ENCODE assay signal across 11 cellular contexts in the genomic region with DNA sequence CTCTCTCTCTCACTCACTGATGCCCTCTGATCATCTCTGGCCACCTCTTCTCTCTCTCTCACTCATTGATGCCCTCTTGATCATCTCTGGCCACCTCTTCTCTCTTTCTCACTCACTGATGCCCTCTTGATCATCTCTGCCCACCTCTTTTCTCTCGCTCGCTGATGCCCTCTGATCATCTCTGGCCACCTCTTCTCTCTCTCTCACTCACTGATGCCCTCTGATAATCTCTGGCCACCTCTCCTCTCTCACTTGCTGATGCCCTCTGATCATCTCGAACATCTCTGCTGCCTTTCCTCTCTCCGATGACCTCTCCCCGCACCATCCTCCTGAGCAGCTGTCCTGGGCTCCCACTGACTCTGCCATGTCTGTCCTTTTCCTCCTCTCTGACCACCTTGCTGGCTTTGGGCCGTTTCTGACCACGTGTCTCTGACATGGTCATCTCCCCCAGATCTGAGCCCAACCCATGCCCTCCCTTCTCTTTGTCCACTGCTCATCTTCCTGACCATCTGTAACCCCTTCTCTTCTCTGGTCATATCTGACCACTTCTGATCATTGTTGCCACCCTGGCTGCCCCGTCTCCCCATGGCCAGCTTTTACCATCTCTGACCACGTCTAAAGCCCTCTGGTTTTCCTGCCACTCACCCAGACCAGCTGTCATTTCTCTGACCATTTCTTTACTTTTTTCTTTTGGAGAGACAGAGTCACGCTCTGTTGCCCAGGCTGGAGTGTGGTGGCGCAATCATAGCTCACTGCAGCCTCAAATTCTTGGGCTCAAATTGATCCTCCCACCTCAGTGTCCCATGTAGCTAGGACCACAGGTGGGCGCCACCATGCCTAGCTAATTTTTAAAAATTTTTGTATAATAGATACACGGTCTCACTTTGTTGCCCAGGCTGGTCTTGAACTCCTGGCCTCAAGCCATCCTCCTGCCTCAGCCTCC. TPM values are rescaled to one million over a fixed set of nuclear protein-coding genes. Genes with fewer than 3 reads are reported as not detected.
DNase-seq lines count a peak whose midpoint lies in the region; ATAC-seq, FAIRE-seq and TF ChIP-seq lines count a peak whose summit lies in the region.
"Had no signal": no experiment of that assay in that cellular context is flagged by ENCODE, and none has a peak within 500 bp of the region (broad histone marks: within the 10 kb centered on the region; RNA-seq: fewer than 3 reads in every experiment).

No MANE protein-coding gene starts in this region.

- FAIRE-seq in HepG2 (lab: Jason Lieb, UNC) (no peak), urothelium cell line (lab: Jason Lieb, UNC) (peak; percentile 32)

- no peak for TF ChIP-seq CTCF in HepG2 (CRISPR knock-in tag; IDR thresholded peaks at IDR 0.05)

- no peaks in the 10 kb centered on the region for H3K9me3 Mint-ChIP-seq in stimulated activated naive CD8-positive, alpha-beta T cell treated with anti-CD3 and anti-CD28 coated beads, Interleukin-15, Interleukin-2, amounts not matched to agents 100 ng/mL and 50 ng/mL, for 24 hours

- no peak for TF ChIP-seq POLR2A in HepG2 (IDR thresholded peaks at IDR 0.05; ENCODE audit: insufficient read depth in 1 of 2, low read depth in 2 of 2, low read length in 2 of 2)

- H3K4me3 ChIP-seq in adipocyte (ENCODE audit: low read length), result peak overlapping the region; percentile 89
- peak overlapping the region; percentile 7 to 74 (median 16); a peak in 3 of 6 replicates for H3K4me3 ChIP-seq in HepG2 (replicated peaks in 1 of 3; ENCODE audit: insufficient read depth in 1 of 3, low read depth in 2 of 3, low read length in 3 of 3)

- no peak for TF ChIP-seq EP300 in HepG2 (IDR thresholded peaks at IDR 0.05; ENCODE audit: low read depth in 2 of 2, low read length in 2 of 2)
- TF ChIP-seq EP300 in HepG2 (CRISPR knock-in tag; IDR thresholded peaks at IDR 0.05; ENCODE audit: borderline replicate concordance), result no peak

- no peak overlapping the region for H3K27ac Mint-ChIP-seq in stimulated activated naive CD8-positive, alpha-beta T cell treated with anti-CD3 and anti-CD28 coated beads, Interleukin-15, Interleukin-2, amounts not matched to agents 100 ng/mL and 50 ng/mL, for 24 hours

- H4K20me1 ChIP-seq in HepG2 (ENCODE audit: insufficient read depth, low read length), result 0 out of 2 replicates have a peak, but pooled peaks cover 8% of the 10 kb centered on the region

- no peaks in the 10 kb centered on the region for H3K27me3 Mint-ChIP-seq in stimulated activated naive CD8-positive, alpha-beta T cell treated with anti-CD3 and anti-CD28 coated beads, Interleukin-15, Interleukin-2, amounts not matched to agents 100 ng/mL and 50 ng/mL, for 24 hours

- intact Hi-C loops in HepG2 (cut with micrococcal nuclease; ENCODE audit: unreplicated experiment), result loop anchor here (5.0 kb wide), 1 partner anchor 36 kb away; the partner anchor contains the start of genes HCST and NFKBID

- no peaks in the 10 kb centered on the region for H3K79me2 ChIP-seq in HepG2 (ENCODE audit: insufficient read depth, low read length)

- no peak for ATAC-seq in stimulated activated naive CD8-positive, alpha-beta T cell treated with anti-CD3 and anti-CD28 coated beads, Interleukin-15, Interleukin-2, amounts not matched to agents 100 U/mL and 50 U/mL, for 24 hours
- ATAC-seq in HepG2, result no peak
- ATAC-seq in GM21717 (IDR thresholded peaks at IDR 0.05; ENCODE audit: unreplicated experiment), result no peak

- POLR2A ChIA-PET in HepG2 (lab: Yijun Ruan, JAX), result no interaction called here

- no peaks in the 10 kb centered on the region for H3K36me3 ChIP-seq in adipocyte (ENCODE audit: control insufficient read depth, insufficient read depth, low read length, severe bottlenecking)
- H3K36me3 ChIP-seq in HepG2 (replicated peaks in 1 of 2; ENCODE audit: control insufficient read depth in 1 of 2, insufficient read depth in 2 of 2, low read length in 2 of 2), result no peaks in the 10 kb centered on the region; a peak in 1 of 5 replicates

- in situ Hi-C loops in HepG2 (cut with HindIII; ENCODE audit: extremely low pct_ligation_motif_present, low pct_unique_long_range_greater_than_20kb), result loop anchor here (10.0 kb wide), 1 partner anchor 54 kb away; no protein-coding TSS in a partner anchor

- peak overlapping the region; percentile 84 for H3K4me2 ChIP-seq in HepG2 (ENCODE audit: low read depth, low read length)

- H3K9me3 ChIP-seq in adipocyte (ENCODE audit: control insufficient read depth, low read length) (no peaks in the 10 kb centered on the region), HepG2 (ENCODE audit: low read length) (no peaks in the 10 kb centered on the region)
- H3K9me3 ChIP-seq: thyroid gland had no signal

- WGBS in HepG2 (ENCODE audit: low lambda C conversion rate), result 73% methylated on average over 13 of the region's 13 CpGs

- CTCF ChIA-PET in HepG2 (lab: Yijun Ruan, JAX; ENCODE audit: low intra/inter-chr PET ratio, low total read pairs), result no interaction called here

- no peaks in the 10 kb centered on the region for H3K36me3 Mint-ChIP-seq in stimulated activated naive CD8-positive, alpha-beta T cell treated with anti-CD3 and anti-CD28 coated beads, Interleukin-15, Interleukin-2, amounts not matched to agents 100 ng/mL and 50 ng/mL, for 24 hours (ENCODE audit: low read depth)

- H3K27me3 ChIP-seq in adipocyte (replicated peaks; ENCODE audit: control insufficient read depth, insufficient read depth, low read length) (no peaks in the 10 kb centered on the region), HepG2 (ENCODE audit: control insufficient read depth in 1 of 2, insufficient read depth in 2 of 2, low read length in 2 of 2) (no peaks in the 10 kb centered on the region; a peak in 1 of 5 replicates)
- H3K27me3 ChIP-seq: thyroid gland had no signal

- no peak for TF ChIP-seq RAD21 in HepG2 (CRISPR knock-in tag; IDR thresholded peaks at IDR 0.05)

- no TSS peak for BruUV-seq in HepG2 (replicated peaks; lab: Mats Ljungman, UMichigan)

- no peak overlapping the region for H3K27ac ChIP-seq in HepG2 (ENCODE audit: extremely low read length, insufficient read depth, low read length)
- H3K27ac ChIP-seq: thyroid gland had no signal

- peak overlapping the region; percentile 73 for H3K4me3 Mint-ChIP-seq in stimulated activated naive CD8-positive, alpha-beta T cell treated with anti-CD3 and anti-CD28 coated beads, Interleukin-15, Interleukin-2, amounts not matched to agents 100 ng/mL and 50 ng/mL, for 24 hours

- peaks cover 24% of the 10 kb centered on the region for H3K4me1 Mint-ChIP-seq in stimulated activated naive CD8-positive, alpha-beta T cell treated with anti-CD3 and anti-CD28 coated beads, Interleukin-15, Interleukin-2, amounts not matched to agents 100 ng/mL and 50 ng/mL, for 24 hours (ENCODE audit: low read depth)

- peaks cover 25% of the 10 kb centered on the region for H3K4me1 ChIP-seq in adipocyte (ENCODE audit: control insufficient read depth, insufficient read depth, low read length)
- peaks cover 44% of the 10 kb centered on the region for H3K4me1 ChIP-seq in HepG2 (ENCODE audit: insufficient read depth, low read length)

- H3K9ac ChIP-seq in adipocyte (ENCODE audit: low read length) (no peak overlapping the region), HepG2 (ENCODE audit: insufficient read depth, low read depth, low read length) (peak overlapping the region; percentile 79; the same call in 1 of the 2 replicates)

- H2AFZ ChIP-seq in HepG2 (ENCODE audit: low read length), result no peak overlapping the region

- DNase-seq in stimulated activated naive CD8-positive, alpha-beta T cell treated with anti-CD3 and anti-CD28 coated beads, Interleukin-15, Interleukin-2, amounts not matched to agents 100 U/mL and 50 U/mL, for 24 hours, result no peak
- DNase-seq in adipocyte (ENCODE audit: low read depth), result no peak
- DNase-seq in HepG2 (ENCODE audit: low spot score), result no peak
- no peak for DNase-seq in urothelium cell line (ENCODE audit: low spot score)
- DNase-seq in amygdala (lab: John Stamatoyannopoulos, UW), result no peak
- DNase-seq in hepatic stellate cell (ENCODE audit: low spot score), result no peak
- DNase-seq: hippocampal formation, SHP77 treated with DMSO at 0.1 percent for 48 hours, thyroid gland had no signal

RNA-seq across cellular contexts. Expression of gene LRFN3, which starts 2.4 kb away (rescaled TPM):
- 1.1 and 1.6 TPM in 2 replicates for total RNA-seq in HepG2 (2016; rRNA removed; fragmentation: Illumina TruSeq; extraction: Trizol)
- 0.40 and 0.79 TPM in 2 replicates for total RNA-seq in HepG2 (2016; cell fraction: cytosol; rRNA removed; fragmentation: Illumina TruSeq; extraction: Trizol; ENCODE audit: low read depth)
- 0.77 and 1.4 TPM in 2 replicates for total RNA-seq in HepG2 (2016; cell fraction: insoluble cytoplasmic fraction; rRNA removed; fragmentation: Illumina TruSeq; extraction: Trizol)
- 3.2 and 3.3 TPM in 2 replicates for total RNA-seq in HepG2 (2016; cell fraction: membrane; rRNA removed; fragmentation: Illumina TruSeq; extraction: Trizol)
- 1.0 and 1.3 TPM in 2 replicates for total RNA-seq in HepG2 (2016; cell fraction: nucleus; rRNA removed; fragmentation: Illumina TruSeq; extraction: Trizol)
- 0.74 and 0.91 TPM in 2 replicates for polyA plus RNA-seq in HepG2 (2011; rRNA removed)
- polyA plus RNA-seq in HepG2 (2011; cell fraction: cytosol; rRNA removed), result 0.47 and 0.78 TPM in 2 replicates
- polyA plus RNA-seq in HepG2 (2011; cell fraction: nucleus; rRNA removed), result 3.4 TPM in 2 replicates
- polyA plus RNA-seq in HepG2 (2012), result 2.5 and 3.6 TPM in 2 replicates
- polyA plus RNA-seq in HepG2 (2016; cell fraction: cytosol; fragmentation: Illumina TruSeq; extraction: Trizol; ENCODE audit: low read depth), result 2.6 TPM in 2 replicates
- polyA plus RNA-seq in HepG2 (2016; cell fraction: insoluble cytoplasmic fraction; fragmentation: Illumina TruSeq; extraction: Trizol; ENCODE audit: low read depth), result 4.2 and 5.4 TPM in 2 replicates
- 8.0 and 8.2 TPM in 2 replicates for polyA plus RNA-seq in HepG2 (2016; cell fraction: membrane; fragmentation: Illumina TruSeq; extraction: Trizol; ENCODE audit: low read depth)
- polyA plus RNA-seq in HepG2 (2016; cell fraction: nucleus; fragmentation: Illumina TruSeq; extraction: Trizol; ENCODE audit: insufficient read depth, low read depth), result 3.9 and 5.6 TPM in 2 replicates
- polyA minus RNA-seq in HepG2 (2011; rRNA and poly(A)+ RNA removed; ENCODE audit: low replicate concordance), result 1.2 and 2.4 TPM in 2 replicates
- 2.5 and 3.3 TPM in 2 replicates for polyA minus RNA-seq in HepG2 (2011; cell fraction: cytosol; rRNA and poly(A)+ RNA removed)
- 1.8 and 3.2 TPM in 2 replicates for polyA minus RNA-seq in HepG2 (2011; cell fraction: nucleus; rRNA and poly(A)+ RNA removed)

RNA-seq across cellular contexts. Expression of gene TYROBP, which starts 30.5 kb away (rescaled TPM):
- total RNA-seq in HepG2 (2016; rRNA removed; fragmentation: Illumina TruSeq; extraction: Trizol), result not detected in 2 replicates
- total RNA-seq in HepG2 (2016; cell fraction: cytosol; rRNA removed; fragmentation: Illumina TruSeq; extraction: Trizol; ENCODE audit: low read depth), result not detected in 2 replicates
- total RNA-seq in HepG2 (2016; cell fraction: insoluble cytoplasmic fraction; rRNA removed; fragmentation: Illumina TruSeq; extraction: Trizol), result not detected in 2 replicates
- not detected in 2 replicates for total RNA-seq in HepG2 (2016; cell fraction: membrane; rRNA removed; fragmentation: Illumina TruSeq; extraction: Trizol)
- total RNA-seq in HepG2 (2016; cell fraction: nucleus; rRNA removed; fragmentation: Illumina TruSeq; extraction: Trizol), result not detected in 2 replicates
- 0.20 TPM in 1 of 2 replicates, not detected in the other for polyA plus RNA-seq in HepG2 (2011; rRNA removed)
- not detected in 2 replicates for polyA plus RNA-seq in HepG2 (2011; cell fraction: cytosol; rRNA removed)
- not detected in 2 replicates for polyA plus RNA-seq in HepG2 (2011; cell fraction: nucleus; rRNA removed)
- not detected in 2 replicates for polyA plus RNA-seq in HepG2 (2012)
- not detected in 2 replicates for polyA plus RNA-seq in HepG2 (2016; cell fraction: cytosol; fragmentation: Illumina TruSeq; extraction: Trizol; ENCODE audit: low read depth)
- not detected in 2 replicates for polyA plus RNA-seq in HepG2 (2016; cell fraction: insoluble cytoplasmic fraction; fragmentation: Illumina TruSeq; extraction: Trizol; ENCODE audit: low read depth)
- not detected in 2 replicates for polyA plus RNA-seq in HepG2 (2016; cell fraction: membrane; fragmentation: Illumina TruSeq; extraction: Trizol; ENCODE audit: low read depth)
- not detected in 2 replicates for polyA plus RNA-seq in HepG2 (2016; cell fraction: nucleus; fragmentation: Illumina TruSeq; extraction: Trizol; ENCODE audit: insufficient read depth, low read depth)
- polyA minus RNA-seq in HepG2 (2011; rRNA and poly(A)+ RNA removed; ENCODE audit: low replicate concordance), result not detected in 2 replicates
- not detected in 2 replicates for polyA minus RNA-seq in HepG2 (2011; cell fraction: cytosol; rRNA and poly(A)+ RNA removed)
- polyA minus RNA-seq in HepG2 (2011; cell fraction: nucleus; rRNA and poly(A)+ RNA removed), result not detected in 2 replicates

RNA-seq across cellular contexts. Expression of gene HCST, which starts 36.2 kb away (rescaled TPM):
- total RNA-seq in HepG2 (2016; rRNA removed; fragmentation: Illumina TruSeq; extraction: Trizol), result 0.24 TPM in 1 of 2 replicates, not detected in the other
- total RNA-seq in HepG2 (2016; cell fraction: cytosol; rRNA removed; fragmentation: Illumina TruSeq; extraction: Trizol; ENCODE audit: low read depth), result 0.79 TPM in 1 of 2 replicates, not detected in the other
- total RNA-seq in HepG2 (2016; cell fraction: insoluble cytoplasmic fraction; rRNA removed; fragmentation: Illumina TruSeq; extraction: Trizol), result not detected in 2 replicates
- 0.65 TPM in 1 of 2 replicates, not detected in the other for total RNA-seq in HepG2 (2016; cell fraction: membrane; rRNA removed; fragmentation: Illumina TruSeq; extraction: Trizol)
- total RNA-seq in HepG2 (2016; cell fraction: nucleus; rRNA removed; fragmentation: Illumina TruSeq; extraction: Trizol), result not detected in 2 replicates
- 1.2 and 2.3 TPM in 2 replicates for polyA plus RNA-seq in HepG2 (2011; rRNA removed)
- polyA plus RNA-seq in HepG2 (2011; cell fraction: cytosol; rRNA removed), result 2.2 TPM in 2 replicates
- polyA plus RNA-seq in HepG2 (2011; cell fraction: nucleus; rRNA removed), result 0.64 and 0.72 TPM in 2 replicates
- polyA plus RNA-seq in HepG2 (2012), result 0.37 and 0.60 TPM in 2 replicates
- polyA plus RNA-seq in HepG2 (2016; cell fraction: cytosol; fragmentation: Illumina TruSeq; extraction: Trizol; ENCODE audit: low read depth), result 0.61 TPM in 1 of 2 replicates, not detected in the other
- polyA plus RNA-seq in HepG2 (2016; cell fraction: insoluble cytoplasmic fraction; fragmentation: Illumina TruSeq; extraction: Trizol; ENCODE audit: low read depth), result not detected in 2 replicates
- polyA plus RNA-seq in HepG2 (2016; cell fraction: membrane; fragmentation: Illumina TruSeq; extraction: Trizol; ENCODE audit: low read depth), result not detected in 2 replicates
- polyA plus RNA-seq in HepG2 (2016; cell fraction: nucleus; fragmentation: Illumina TruSeq; extraction: Trizol; ENCODE audit: insufficient read depth, low read depth), result 1.6 TPM in 2 replicates
- 0.77 and 4.2 TPM in 2 replicates for polyA minus RNA-seq in HepG2 (2011; rRNA and poly(A)+ RNA removed; ENCODE audit: low replicate concordance)
- polyA minus RNA-seq in HepG2 (2011; cell fraction: cytosol; rRNA and poly(A)+ RNA removed), result not detected in 2 replicates
- polyA minus RNA-seq in HepG2 (2011; cell fraction: nucleus; rRNA and poly(A)+ RNA removed), result not detected in 2 replicates

RNA-seq across cellular contexts. Expression of gene NFKBID, which starts 38.2 kb away (rescaled TPM):
- total RNA-seq in HepG2 (2016; rRNA removed; fragmentation: Illumina TruSeq; extraction: Trizol), result 0.38 and 2.1 TPM in 2 replicates
- 1.1 and 1.7 TPM in 2 replicates for total RNA-seq in HepG2 (2016; cell fraction: cytosol; rRNA removed; fragmentation: Illumina TruSeq; extraction: Trizol; ENCODE audit: low read depth)
- total RNA-seq in HepG2 (2016; cell fraction: insoluble cytoplasmic fraction; rRNA removed; fragmentation: Illumina TruSeq; extraction: Trizol), result 0.33 and 1.8 TPM in 2 replicates
- 0.87 and 2.1 TPM in 2 replicates for total RNA-seq in HepG2 (2016; cell fraction: membrane; rRNA removed; fragmentation: Illumina TruSeq; extraction: Trizol)
- 1.2 and 3.4 TPM in 2 replicates for total RNA-seq in HepG2 (2016; cell fraction: nucleus; rRNA removed; fragmentation: Illumina TruSeq; extraction: Trizol)
- polyA plus RNA-seq in HepG2 (2011; rRNA removed), result 1.6 and 2.3 TPM in 2 replicates
- polyA plus RNA-seq in HepG2 (2011; cell fraction: cytosol; rRNA removed), result 0.45 and 0.74 TPM in 2 replicates
- polyA plus RNA-seq in HepG2 (2011; cell fraction: nucleus; rRNA removed), result 13.5 and 15.3 TPM in 2 replicates
- 0.69 and 1.1 TPM in 2 replicates for polyA plus RNA-seq in HepG2 (2012)
- 1.3 and 1.8 TPM in 2 replicates for polyA plus RNA-seq in HepG2 (2016; cell fraction: cytosol; fragmentation: Illumina TruSeq; extraction: Trizol; ENCODE audit: low read depth)
- polyA plus RNA-seq in HepG2 (2016; cell fraction: insoluble cytoplasmic fraction; fragmentation: Illumina TruSeq; extraction: Trizol; ENCODE audit: low read depth), result 0.28 and 0.74 TPM in 2 replicates
- 0.70 and 1.0 TPM in 2 replicates for polyA plus RNA-seq in HepG2 (2016; cell fraction: membrane; fragmentation: Illumina TruSeq; extraction: Trizol; ENCODE audit: low read depth)
- 6.4 and 8.2 TPM in 2 replicates for polyA plus RNA-seq in HepG2 (2016; cell fraction: nucleus; fragmentation: Illumina TruSeq; extraction: Trizol; ENCODE audit: insufficient read depth, low read depth)
- 8.6 and 15.8 TPM in 2 replicates for polyA minus RNA-seq in HepG2 (2011; rRNA and poly(A)+ RNA removed; ENCODE audit: low replicate concordance)
- 2.5 TPM in 1 of 2 replicates, not detected in the other for polyA minus RNA-seq in HepG2 (2011; cell fraction: cytosol; rRNA and poly(A)+ RNA removed)
- polyA minus RNA-seq in HepG2 (2011; cell fraction: nucleus; rRNA and poly(A)+ RNA removed), result 7.7 and 8.0 TPM in 2 replicates

RNA-seq across cellular contexts. Expression of gene SDHAF1, which starts 56.4 kb away (rescaled TPM):
- total RNA-seq in HepG2 (2016; rRNA removed; fragmentation: Illumina TruSeq; extraction: Trizol), result 21.0 and 22.8 TPM in 2 replicates
- 10.6 and 12.2 TPM in 2 replicates for total RNA-seq in HepG2 (2016; cell fraction: cytosol; rRNA removed; fragmentation: Illumina TruSeq; extraction: Trizol; ENCODE audit: low read depth)
- 20.9 and 21.2 TPM in 2 replicates for total RNA-seq in HepG2 (2016; cell fraction: insoluble cytoplasmic fraction; rRNA removed; fragmentation: Illumina TruSeq; extraction: Trizol)
- 21.9 and 24.8 TPM in 2 replicates for total RNA-seq in HepG2 (2016; cell fraction: membrane; rRNA removed; fragmentation: Illumina TruSeq; extraction: Trizol)
- 10.8 and 12.0 TPM in 2 replicates for total RNA-seq in HepG2 (2016; cell fraction: nucleus; rRNA removed; fragmentation: Illumina TruSeq; extraction: Trizol)
- polyA plus RNA-seq in HepG2 (2011; rRNA removed), result 17.8 and 18.7 TPM in 2 replicates
- 24.1 and 32.9 TPM in 2 replicates for polyA plus RNA-seq in HepG2 (2011; cell fraction: cytosol; rRNA removed)
- 16.2 and 17.2 TPM in 2 replicates for polyA plus RNA-seq in HepG2 (2011; cell fraction: nucleus; rRNA removed)
- polyA plus RNA-seq in HepG2 (2012), result 11.8 and 14.9 TPM in 2 replicates
- polyA plus RNA-seq in HepG2 (2016; cell fraction: cytosol; fragmentation: Illumina TruSeq; extraction: Trizol; ENCODE audit: low read depth), result 10.2 and 10.4 TPM in 2 replicates
- polyA plus RNA-seq in HepG2 (2016; cell fraction: insoluble cytoplasmic fraction; fragmentation: Illumina TruSeq; extraction: Trizol; ENCODE audit: low read depth), result 24.9 and 26.1 TPM in 2 replicates
- 18.7 and 21.3 TPM in 2 replicates for polyA plus RNA-seq in HepG2 (2016; cell fraction: membrane; fragmentation: Illumina TruSeq; extraction: Trizol; ENCODE audit: low read depth)
- 17.9 and 19.2 TPM in 2 replicates for polyA plus RNA-seq in HepG2 (2016; cell fraction: nucleus; fragmentation: Illumina TruSeq; extraction: Trizol; ENCODE audit: insufficient read depth, low read depth)
- 6.1 and 13.8 TPM in 2 replicates for polyA minus RNA-seq in HepG2 (2011; rRNA and poly(A)+ RNA removed; ENCODE audit: low replicate concordance)
- polyA minus RNA-seq in HepG2 (2011; cell fraction: cytosol; rRNA and poly(A)+ RNA removed), result 7.8 and 9.5 TPM in 2 replicates
- polyA minus RNA-seq in HepG2 (2011; cell fraction: nucleus; rRNA and poly(A)+ RNA removed), result 7.1 and 8.1 TPM in 2 replicates
